Comparison of ENCODE assay signal across 24 cellular contexts in genomic region chr6:153673214-153673613, GRCh38.
"Had no signal": no experiment of that assay in that cellular context is flagged by ENCODE, and none has a peak within 500 bp of the region (broad histone marks: within the 10 kb centered on the region; RNA-seq: fewer than 3 reads in every experiment).

No MANE protein-coding gene starts in this region.

- H3K9me3 ChIP-seq: body of pancreas, Peyer's patch, SJCRH30 had no signal

- FAIRE-seq: bronchial epithelial cell had no signal

- DNase-seq: activated CD4-positive, alpha-beta T cell treated with anti-CD3 and anti-CD28 coated beads for 4 hours; activated CD8-positive, alpha-beta memory T cell treated with anti-CD3 and anti-CD28 coated beads, Interleukin-2, amount 50 U/mL, for 48 hours; activated CD8-positive, alpha-beta T cell treated with anti-CD3 and anti-CD28 coated beads, Interleukin-2, amount 10 ng/mL, durations not matched to agents 7 days and 5 days; activated naive CD4-positive, alpha-beta T cell treated with anti-CD3 and anti-CD28 coated beads, Interleukin-2, amount 50 U/mL, for 16 hours; activated T-cell treated with anti-CD3 and anti-CD28 coated beads, Interleukin-2, amount 50 U/mL, for 1 hour; aorta; body of pancreas; MM.1S; NCI-H1105; NCI-H1436; NCI-H1694 treated with DMSO at 0.1 percent for 48 hours; NCI-H2029 treated with DMSO at 0.1 percent for 48 hours; NCI-H345; NCI-H510A; NCI-H526 treated with DMSO at 0.1 percent for 48 hours; NCI-H82; Peyer's patch; Right ventricle myocardium superior; SJCRH30; SW 1271 had no signal

- H3K36me3 ChIP-seq: Peyer's patch, SJCRH30 had no signal

- H3K27ac ChIP-seq: body of pancreas, Peyer's patch, RWPE1, SJCRH30 had no signal

- H3K4me1 ChIP-seq: Peyer's patch, SJCRH30 had no signal

- H3K27me3 ChIP-seq: body of pancreas, Peyer's patch, SJCRH30 had no signal

- H3K4me3 ChIP-seq: body of pancreas, Peyer's patch, SJCRH30 had no signal

- ATAC-seq: activated CD4-positive, CD25-positive, alpha-beta regulatory T cell treated with anti-CD3 and anti-CD28 coated beads, Interleukin-2, amount 50 U/mL, for 24 hours; activated CD8-positive, alpha-beta T cell treated with anti-CD3 and anti-CD28 coated beads, Interleukin-2, amount 10 ng/mL, durations not matched to agents 7 days and 5 days; body of pancreas; SK-N-SH treated with all-trans-retinoic acid at 6 μM for 48 hours had no signal
